ENCODE assay signal across 11 cellular contexts in the genomic region with DNA sequence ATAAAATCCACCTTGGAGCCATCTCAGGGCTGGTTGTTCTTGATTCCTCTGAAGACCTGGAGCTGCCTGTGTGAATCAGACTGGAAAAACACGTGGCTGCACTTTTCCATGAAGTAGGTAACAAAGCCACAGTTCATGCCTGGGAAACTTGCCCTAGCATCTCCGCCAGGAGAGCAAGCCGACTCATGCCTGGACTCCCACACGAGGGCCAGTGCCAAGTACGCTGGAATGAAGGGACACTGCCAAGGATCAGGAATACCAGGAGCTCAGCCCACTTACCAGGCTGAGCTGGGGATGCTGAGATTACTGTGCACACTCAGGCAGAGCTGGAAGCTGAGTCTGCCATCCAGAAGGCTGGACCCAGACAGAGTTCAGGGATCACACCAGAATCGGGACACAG. TPM values are rescaled to one million over a fixed set of nuclear protein-coding genes. Genes with fewer than 3 reads are reported as not detected.
DNase-seq lines count a peak whose midpoint lies in the region; ATAC-seq and TF ChIP-seq lines count a peak whose summit lies in the region.
"Had no signal": no experiment of that assay in that cellular context is flagged by ENCODE, and none has a peak within 500 bp of the region (broad histone marks: within the 10 kb centered on the region; RNA-seq: fewer than 3 reads in every experiment).

No MANE protein-coding gene starts in this region.

- H3K27me3 ChIP-seq in kidney epithelial cell (ENCODE audit: control insufficient read depth, insufficient read depth, low read length) (no peaks in the 10 kb centered on the region), thymus (ENCODE audit: control insufficient read depth, insufficient read depth) (peaks cover 2% of the 10 kb centered on the region)
- H3K27me3 ChIP-seq: SJSA1, upper lobe of left lung had no signal

- H3K9me3 ChIP-seq in thymus (ENCODE audit: control insufficient read depth) = no peaks in the 10 kb centered on the region
- H3K9me3 ChIP-seq: SJSA1, upper lobe of left lung had no signal

- H3K4me3 ChIP-seq in LNCaP clone FGC (ENCODE audit: low read depth, low read length) (no peak overlapping the region), choroid plexus epithelial cell (ENCODE audit: low read depth, low read length) (no peak overlapping the region), kidney epithelial cell (ENCODE audit: low read depth, low read length) (no peak overlapping the region), thymus (ENCODE audit: low read length) (no peak overlapping the region)
- H3K4me3 ChIP-seq: SJSA1, upper lobe of left lung had no signal

- 95% methylated on average over 6 of the region's 6 CpGs for WGBS in thymus

- H3K36me3 ChIP-seq in kidney epithelial cell (ENCODE audit: control insufficient read depth, insufficient read depth, low read length) (no peaks in the 10 kb centered on the region), thymus (ENCODE audit: control insufficient read depth, insufficient read depth) (no peaks in the 10 kb centered on the region)
- H3K36me3 ChIP-seq: SJSA1, upper lobe of left lung had no signal

- peaks cover 8% of the 10 kb centered on the region for H3K4me1 ChIP-seq in thymus (ENCODE audit: control insufficient read depth, insufficient read depth, low read length)

- TF ChIP-seq CTCF in LNCaP clone FGC (IDR thresholded peaks at IDR 0.05; ENCODE audit: control insufficient read depth, extremely low read depth, insufficient read depth) = no peak
- no peak for TF ChIP-seq CTCF in choroid plexus epithelial cell (conservative IDR thresholded peaks at IDR 0.05; ENCODE audit: low read depth, low read length)
- TF ChIP-seq CTCF in kidney epithelial cell (IDR thresholded peaks at IDR 0.05; ENCODE audit: insufficient read depth, low read length, poor library complexity, severe bottlenecking) = no peak

- ATAC-seq in HG03095 (IDR thresholded peaks at IDR 0.05; ENCODE audit: unreplicated experiment) (no peak), GM19467 (IDR thresholded peaks at IDR 0.05; ENCODE audit: unreplicated experiment) (no peak)
- no peak for ATAC-seq in stimulated activated naive CD8-positive, alpha-beta T cell treated with anti-CD3 and anti-CD28 coated beads, Interleukin-15, Interleukin-2, amounts not matched to agents 100 U/mL and 50 U/mL, for 24 hours

- peak overlapping the region; percentile 46 for H3K27ac ChIP-seq in thymus (ENCODE audit: low read depth)
- H3K27ac ChIP-seq: SJSA1, upper lobe of left lung had no signal

- DNase-seq in LNCaP clone FGC (ENCODE audit: low read depth) = peak; percentile 56
- peak; percentile 14 for DNase-seq in choroid plexus epithelial cell (ENCODE audit: low read depth)
- DNase-seq in kidney epithelial cell (ENCODE audit: low read depth) = peak; percentile 91
- no peak for DNase-seq in stimulated activated naive CD8-positive, alpha-beta T cell treated with anti-CD3 and anti-CD28 coated beads, Interleukin-15, Interleukin-2, amounts not matched to agents 100 U/mL and 50 U/mL, for 24 hours
- no peak for DNase-seq in NK-92 treated with Interleukin-12 subunit alpha and Interleukin-12 subunit beta, amount 100 ng/mL, for 24 hours (lab: John Stamatoyannopoulos, UW)
- DNase-seq: activated gamma-delta T cell treated with Interleukin-2 at 50 U/mL for 16 hours, upper lobe of left lung had no signal

RNA-seq across cellular contexts. Expression of a gene that starts 10.9 kb away (rescaled TPM):
- total RNA-seq in kidney epithelial cell = 260 and 265 TPM in 2 replicates
- 49.2 TPM for polyA plus RNA-seq in thymus

Comparison
In these comparisons a context has a peak if more than half of its experiments do, and no peak if none do; other contexts are left out.
1. DNase-seq: peak in LNCaP clone FGC (single experiment), choroid plexus epithelial cell (single experiment) and kidney epithelial cell (single experiment); none in stimulated activated naive CD8-positive, alpha-beta T cell treated with anti-CD3 and anti-CD28 coated beads, Interleukin-15, Interleukin-2, amounts not matched to agents 100 U/mL and 50 U/mL, for 24 hours (single experiment) and NK-92 treated with Interleukin-12 subunit alpha and Interleukin-12 subunit beta, amount 100 ng/mL, for 24 hours (single experiment).